28 cellular contexts compared by ENCODE assay signal in the genomic region with DNA sequence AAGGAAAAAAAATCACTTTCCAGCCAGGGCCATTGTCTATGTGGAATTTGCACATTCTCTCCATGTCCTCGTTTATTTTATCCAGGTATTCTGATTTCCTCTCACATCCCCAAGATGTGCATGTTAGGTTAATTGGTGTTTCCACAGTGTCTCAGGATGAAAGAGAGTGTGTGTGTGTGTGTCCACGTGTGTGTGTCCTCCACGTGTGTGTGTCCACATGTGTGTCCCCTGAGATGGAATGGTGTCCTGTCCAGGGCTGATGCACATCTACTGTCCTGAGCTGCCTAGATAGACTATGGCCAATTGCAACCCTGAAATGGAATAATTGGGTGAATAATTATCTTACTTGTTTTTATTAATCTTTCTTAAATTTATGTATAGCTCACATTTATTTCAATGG.
"Had no signal": no experiment of that assay in that cellular context is flagged by ENCODE, and none has a peak within 500 bp of the region (broad histone marks: within the 10 kb centered on the region; RNA-seq: fewer than 3 reads in every experiment).

No MANE protein-coding gene starts in this region.

- ATAC-seq: effector memory CD8-positive, alpha-beta T cell; esophagus mucosa; foreskin keratinocyte; gastrocnemius medialis; gastroesophageal sphincter; heart left ventricle; heart right ventricle had no signal

- H3K27ac ChIP-seq: colonic mucosa, coronary artery, dorsolateral prefrontal cortex, epithelial cell of prostate, esophagus muscularis mucosa, esophagus squamous epithelium, foreskin keratinocyte, gastrocnemius medialis, gastroesophageal sphincter, heart left ventricle, heart right ventricle had no signal

- H3K4me3 ChIP-seq: colonic mucosa, coronary artery, dorsolateral prefrontal cortex, esophagus muscularis mucosa, esophagus squamous epithelium, gastrocnemius medialis, gastroesophageal sphincter, heart left ventricle, heart right ventricle had no signal

- FAIRE-seq: colon, endometrium, frontal cortex had no signal

- H3K9me3 Mint-ChIP-seq: endodermal cell had no signal

- H3K9me3 ChIP-seq: colonic mucosa, esophagus muscularis mucosa, esophagus squamous epithelium, gastrocnemius medialis, gastroesophageal sphincter, heart left ventricle had no signal

- H3K36me3 ChIP-seq: colonic mucosa, esophagus muscularis mucosa, esophagus squamous epithelium, gastrocnemius medialis, gastroesophageal sphincter, heart left ventricle, heart right ventricle had no signal

- H3K4me3 Mint-ChIP-seq: dendritic cell treated with granulocyte-macrophage colony-stimulating factor and Interleukin-4, amounts not matched to agents 40 ng/mL and 50 ng/mL, for 4 days; effector memory CD8-positive, alpha-beta T cell; endodermal cell had no signal

- H3K4me1 ChIP-seq: colonic mucosa, esophagus muscularis mucosa, esophagus squamous epithelium, foreskin keratinocyte, gastrocnemius medialis, gastroesophageal sphincter, heart left ventricle, heart right ventricle had no signal

- DNase-seq: colonic mucosa; cortex of kidney; dermis blood vessel endothelial cell; dorsolateral prefrontal cortex; effector CD4-positive, alpha-beta T cell; effector CD8-positive, alpha-beta T cell; effector memory CD4-positive, alpha-beta T cell; effector memory CD8-positive, alpha-beta T cell; endodermal cell; erythroblast; esophagus squamous epithelium; foreskin fibroblast; foreskin keratinocyte; foreskin melanocyte; gastrocnemius medialis; glutamatergic neuron; head of caudate nucleus; heart left ventricle; heart right ventricle had no signal

- H3K27me3 Mint-ChIP-seq: dendritic cell treated with granulocyte-macrophage colony-stimulating factor and Interleukin-4, amounts not matched to agents 40 ng/mL and 50 ng/mL, for 4 days; effector memory CD8-positive, alpha-beta T cell had no signal

- H3K27ac Mint-ChIP-seq: dendritic cell treated with granulocyte-macrophage colony-stimulating factor and Interleukin-4, amounts not matched to agents 40 ng/mL and 50 ng/mL, for 4 days; effector memory CD8-positive, alpha-beta T cell; endodermal cell had no signal

- H3K4me1 Mint-ChIP-seq: endodermal cell had no signal

- H3K27me3 ChIP-seq: colonic mucosa, dorsolateral prefrontal cortex, esophagus muscularis mucosa, esophagus squamous epithelium, foreskin keratinocyte, gastrocnemius medialis, gastroesophageal sphincter, heart left ventricle, heart right ventricle had no signal
